Comparison of ENCODE assay signal across 16 cellular contexts in the genomic region with DNA sequence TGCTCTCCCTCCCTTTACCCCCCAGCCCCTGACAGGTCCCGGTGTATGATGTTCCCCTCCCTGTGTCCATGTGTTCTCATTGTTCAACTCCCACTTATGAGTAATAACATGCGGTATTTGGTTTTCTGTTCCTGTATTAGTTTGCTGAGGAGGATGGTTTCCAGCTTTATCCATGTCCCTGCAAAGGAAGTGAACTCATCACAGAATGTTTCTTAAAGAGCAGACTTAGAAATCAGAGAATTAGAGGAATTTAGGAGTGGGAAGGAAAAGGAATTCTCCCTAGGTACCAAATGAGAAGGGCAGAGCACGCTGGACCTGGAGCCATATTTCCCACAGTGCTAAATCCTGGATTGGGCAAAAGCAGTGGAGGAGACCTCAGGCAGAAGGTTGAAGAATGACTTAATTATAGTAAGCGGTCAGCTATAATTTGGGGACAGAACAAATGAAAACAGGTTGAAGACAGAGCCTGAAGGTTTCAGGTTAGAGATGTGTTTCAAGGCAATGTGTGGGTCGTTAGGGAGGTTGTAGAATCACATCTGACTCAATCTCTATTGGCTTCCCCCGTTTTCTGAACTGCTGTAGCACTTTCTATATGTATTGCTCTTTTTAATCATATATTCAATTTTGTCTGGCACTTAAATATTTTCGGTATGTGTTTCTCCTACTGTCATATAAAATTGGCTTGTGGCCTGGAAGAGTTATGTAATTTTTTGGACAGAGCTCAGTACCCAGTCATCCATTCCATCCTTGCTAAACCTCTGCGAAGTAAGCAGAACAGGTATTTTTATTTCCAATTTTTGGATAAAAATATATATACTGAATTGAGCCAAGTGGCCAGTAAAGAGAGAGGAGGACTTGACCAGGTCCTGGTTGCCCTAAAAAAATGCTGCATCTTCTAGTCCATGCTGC.
A peak's percentile ranks its signal among the peaks of the same experiment; 100 is the strongest.
DNase-seq lines count a peak whose midpoint lies in the region; ATAC-seq lines count a peak whose summit lies in the region.
"Had no signal": no experiment of that assay in that cellular context is flagged by ENCODE, and none has a peak within 500 bp of the region (broad histone marks: within the 10 kb centered on the region; RNA-seq: fewer than 3 reads in every experiment).

No MANE protein-coding gene starts in this region.

- CTCF ChIA-PET in CD8-positive, alpha-beta memory T cell (lab: Charles Lee), result interaction anchor here (1.0 kb wide), 1 partner anchor 661 kb away, joined by 3 read pairs; no protein-coding TSS in a partner anchor

- no peak overlapping the region for H3K4me3 Mint-ChIP-seq in CD8-positive, alpha-beta memory T cell
- H3K4me3 Mint-ChIP-seq: T-helper 1 cell treated with Interleukin-12 subunit alpha and Interleukin-12 subunit beta and Interleukin-4 antibody, amounts not matched to agents 30 μg/mL and 1 μg/mL, for 36 hours had no signal

- H3K9me3 Mint-ChIP-seq in CD8-positive, alpha-beta memory T cell, result peaks cover 2 to 9% (median 8%) of the 10 kb centered on the region in 5 donors

- no peak for ATAC-seq in GM18519 (IDR thresholded peaks at IDR 0.05; ENCODE audit: low FRiP score, unreplicated experiment)
- ATAC-seq in HG02981 (IDR thresholded peaks at IDR 0.05; ENCODE audit: unreplicated experiment), result no peak

- H3K9me3 ChIP-seq in CD8-positive, alpha-beta memory T cell (ENCODE audit: low read length), result no peaks in the 10 kb centered on the region

- DNase-seq in A172 (ENCODE audit: low spot score) (peak; percentile 17), HS-5 (ENCODE audit: low read depth) (peak; percentile 53), cerebellar cortex (ENCODE audit: low spot score) (peak; percentile 49), iris pigment epithelial cell (ENCODE audit: low read depth) (peak; percentile 78), SKM-1 (lab: John Stamatoyannopoulos, UW; ENCODE audit: unreplicated experiment) (no peak)
- no peak for DNase-seq in CD8-positive, alpha-beta memory T cell
- DNase-seq: activated CD4-positive, alpha-beta T cell treated with anti-CD3 and anti-CD28 coated beads, Interleukin-2, amount 50 U/mL, for 4 hours; DMS153; glutamatergic neuron; MV-4-11; stimulated activated CD4-positive, alpha-beta T cell treated with anti-CD3 and anti-CD28 coated beads, Interleukin-15, amount 100 ng/mL, for 24 hours had no signal

- H3K4me1 ChIP-seq in CD8-positive, alpha-beta memory T cell (ENCODE audit: insufficient read depth, low read length), result no peaks in the 10 kb centered on the region

- H3K27me3 ChIP-seq in CD8-positive, alpha-beta memory T cell (ENCODE audit: insufficient read depth, low read length, poor library complexity, severe bottlenecking), result no peaks in the 10 kb centered on the region

- POLR2A ChIA-PET in CD8-positive, alpha-beta memory T cell (lab: Charles Lee), result no interaction called here

- peak overlapping the region in 2 of 8 donors; percentile 24 to 58 for H3K27ac Mint-ChIP-seq in CD8-positive, alpha-beta memory T cell
- H3K27ac Mint-ChIP-seq: activated T-helper 2 cell treated with anti-CD3 and anti-CD28 coated beads, Interferon-gamma antibody, Interleukin-2, Interleukin-4, amounts not matched to agents 10 μg/mL and 5 μg/mL and 100 μg/mL, durations not matched to agents 14 hours and 24 hours and 36 hours; T-helper 1 cell treated with Interleukin-12 subunit alpha and Interleukin-12 subunit beta and Interleukin-4 antibody, amounts not matched to agents 30 μg/mL and 1 μg/mL, for 36 hours had no signal

- H3K27me3 Mint-ChIP-seq in CD8-positive, alpha-beta memory T cell, result peaks cover 0 to 1% of the 10 kb centered on the region in 2 donors

- H3K36me3 ChIP-seq in CD8-positive, alpha-beta memory T cell (ENCODE audit: insufficient read depth, low read length), result no peaks in the 10 kb centered on the region

- H3K36me3 Mint-ChIP-seq in CD8-positive, alpha-beta memory T cell, result peaks cover 0 to 11% (median 2%) of the 10 kb centered on the region in 3 donors

- H3K27ac ChIP-seq in CD8-positive, alpha-beta memory T cell (ENCODE audit: low read depth, low read length), result no peak overlapping the region
- H3K27ac ChIP-seq: HL-60 had no signal

- H3K4me3 ChIP-seq in CD8-positive, alpha-beta memory T cell (ENCODE audit: low read length), result no peak overlapping the region

- H3K4me1 Mint-ChIP-seq in CD8-positive, alpha-beta memory T cell, result peaks cover 0 to 5% (median 3%) of the 10 kb centered on the region in 3 donors

Comparison
In these comparisons a context has a peak if more than half of its experiments do, and no peak if none do; other contexts are left out.
1. DNase-seq: peak in A172 (single experiment), HS-5 (single experiment), cerebellar cortex (single experiment) and iris pigment epithelial cell (single experiment); none in CD8-positive, alpha-beta memory T cell (0 of 5) and SKM-1 (single experiment).